ENCODE assay signal across 8 cellular contexts in genomic region chr1:4928186-4928585, GRCh38.
"Had no signal": no experiment of that assay in that cellular context is flagged by ENCODE, and none has a peak within 500 bp of the region (broad histone marks: within the 10 kb centered on the region; RNA-seq: fewer than 3 reads in every experiment).

No MANE protein-coding gene starts in this region.

- ATAC-seq: GM12878 had no signal

- H3K4me3 ChIP-seq: GM12878 had no signal

- DNase-seq: GDM1, GF-D8 had no signal

- FAIRE-seq: G401.6, GM12878, GM12891, GM12892, GM18507, GM19239 had no signal
